In genomic region chr2:240821429-240821778, GRCh38 we compare ENCODE assay signal across 13 cellular contexts. TPM values are rescaled to one million over a fixed set of nuclear protein-coding genes. Genes with fewer than 3 reads are reported as not detected.
DNase-seq lines count a peak whose midpoint lies in the region; ATAC-seq and TF ChIP-seq lines count a peak whose summit lies in the region.
"Had no signal": no experiment of that assay in that cellular context is flagged by ENCODE, and none has a peak within 500 bp of the region (broad histone marks: within the 10 kb centered on the region; RNA-seq: fewer than 3 reads in every experiment).

No MANE protein-coding gene starts in this region.

- peak overlapping the region; percentile 46 for H3K4me3 Mint-ChIP-seq in activated naive CD4-positive, alpha-beta T cell treated with anti-CD3 and anti-CD28 coated beads, Interleukin-2, amount 10 ng/mL, durations not matched to agents 7 days and 5 days
- H3K4me3 Mint-ChIP-seq in activated CD8-positive, alpha-beta T cell treated with anti-CD3 and anti-CD28 coated beads, Interleukin-2, amount 10 ng/mL, durations not matched to agents 7 days and 5 days: peak overlapping the region; percentile 56

- ATAC-seq in activated naive CD4-positive, alpha-beta T cell treated with anti-CD3 and anti-CD28 coated beads, Interleukin-2, amount 50 U/mL, for 72 hours: no peak
- no peak for ATAC-seq in activated CD8-positive, alpha-beta T cell treated with anti-CD3 and anti-CD28 coated beads, Interleukin-2, amount 10 ng/mL, durations not matched to agents 7 days and 5 days
- no peak for ATAC-seq in GM18870 (IDR thresholded peaks at IDR 0.05; ENCODE audit: unreplicated experiment)

- peaks cover 25% of the 10 kb centered on the region for H3K4me1 ChIP-seq in left ventricle myocardium inferior

- CTCF ChIA-PET in activated naive CD4-positive, alpha-beta T cell treated with anti-CD3 and anti-CD28 coated beads, Interleukin-2, amount 10 ng/mL, durations not matched to agents 7 days and 5 days (lab: Charles Lee): interaction anchor here (0.6 to 1.3 kb wide), 3 partner anchors 30 to 307 kb away, joined by 3 to 5 read pairs (median 3); no protein-coding TSS in a partner anchor
- CTCF ChIA-PET in activated CD8-positive, alpha-beta T cell treated with anti-CD3 and anti-CD28 coated beads, Interleukin-2, amount 10 ng/mL, durations not matched to agents 7 days and 5 days (lab: Charles Lee): interaction anchor here (1.4 kb wide), 1 partner anchor 199 kb away, joined by 3 read pairs; no protein-coding TSS in a partner anchor

- H3K9me3 Mint-ChIP-seq in activated naive CD4-positive, alpha-beta T cell treated with anti-CD3 and anti-CD28 coated beads, Interleukin-2, amount 10 ng/mL, durations not matched to agents 7 days and 5 days: no peaks in the 10 kb centered on the region
- H3K9me3 Mint-ChIP-seq in activated naive CD4-positive, alpha-beta T cell treated with anti-CD3 and anti-CD28 coated beads, Interleukin-2, amount 50 U/mL, for 72 hours: no peaks in the 10 kb centered on the region
- H3K9me3 Mint-ChIP-seq in activated CD8-positive, alpha-beta T cell treated with anti-CD3 and anti-CD28 coated beads, Interleukin-2, amount 10 ng/mL, durations not matched to agents 7 days and 5 days (ENCODE audit: insufficient read depth): no peaks in the 10 kb centered on the region

- TF ChIP-seq CTCF in left ventricle myocardium inferior (IDR thresholded peaks at IDR 0.05; ENCODE audit: borderline replicate concordance): no peak

- H3K4me3 ChIP-seq in iPS-18c (ENCODE audit: insufficient read depth, low read depth, low read length) (peak overlapping the region; percentile 56; the same call in 1 of the 2 replicates), left ventricle myocardium inferior (no peak overlapping the region)

- H3K27ac Mint-ChIP-seq in activated naive CD4-positive, alpha-beta T cell treated with anti-CD3 and anti-CD28 coated beads, Interleukin-2, amount 10 ng/mL, durations not matched to agents 7 days and 5 days: no peak overlapping the region
- no peak overlapping the region for H3K27ac Mint-ChIP-seq in activated naive CD4-positive, alpha-beta T cell treated with anti-CD3 and anti-CD28 coated beads, Interleukin-2, amount 50 U/mL, for 72 hours
- H3K27ac Mint-ChIP-seq in activated CD8-positive, alpha-beta T cell treated with anti-CD3 and anti-CD28 coated beads, Interleukin-2, amount 10 ng/mL, durations not matched to agents 7 days and 5 days: no peak overlapping the region

- H3K4me1 Mint-ChIP-seq in activated naive CD4-positive, alpha-beta T cell treated with anti-CD3 and anti-CD28 coated beads, Interleukin-2, amount 10 ng/mL, durations not matched to agents 7 days and 5 days: peaks cover 12% of the 10 kb centered on the region
- H3K4me1 Mint-ChIP-seq in activated CD8-positive, alpha-beta T cell treated with anti-CD3 and anti-CD28 coated beads, Interleukin-2, amount 10 ng/mL, durations not matched to agents 7 days and 5 days (ENCODE audit: low read depth): peaks cover 10% of the 10 kb centered on the region

- peaks cover 86% of the 10 kb centered on the region for H3K27me3 Mint-ChIP-seq in activated naive CD4-positive, alpha-beta T cell treated with anti-CD3 and anti-CD28 coated beads, Interleukin-2, amount 10 ng/mL, durations not matched to agents 7 days and 5 days
- peaks cover 58% of the 10 kb centered on the region for H3K27me3 Mint-ChIP-seq in activated CD8-positive, alpha-beta T cell treated with anti-CD3 and anti-CD28 coated beads, Interleukin-2, amount 10 ng/mL, durations not matched to agents 7 days and 5 days (ENCODE audit: low read depth)

- POLR2A ChIA-PET in activated CD8-positive, alpha-beta T cell treated with anti-CD3 and anti-CD28 coated beads, Interleukin-2, amount 10 ng/mL, durations not matched to agents 7 days and 5 days (lab: Charles Lee): no interaction called here

- H3K9me3 ChIP-seq in iPS-18c (ENCODE audit: control insufficient read depth, insufficient read depth, low read length) (no peaks in the 10 kb centered on the region), left ventricle myocardium inferior (replicated peaks) (peaks cover 10% of the 10 kb centered on the region)

- peak overlapping the region; percentile 67 for H3K27ac ChIP-seq in temporal lobe (ENCODE audit: low read depth, low read length)
- no peak overlapping the region for H3K27ac ChIP-seq in left ventricle myocardium inferior (replicated peaks)
- H3K27ac ChIP-seq: breast epithelium, esophagus muscularis mucosa, spleen had no signal

- H3K27me3 ChIP-seq in left ventricle myocardium inferior (ENCODE audit: low read depth): peaks cover 100% of the 10 kb centered on the region

- no peaks in the 10 kb centered on the region for H3K36me3 Mint-ChIP-seq in activated naive CD4-positive, alpha-beta T cell treated with anti-CD3 and anti-CD28 coated beads, Interleukin-2, amount 10 ng/mL, durations not matched to agents 7 days and 5 days
- peaks cover 6 to 12% of the 10 kb centered on the region in 2 donors for H3K36me3 Mint-ChIP-seq in activated naive CD4-positive, alpha-beta T cell treated with anti-CD3 and anti-CD28 coated beads, Interleukin-2, amount 50 U/mL, for 72 hours
- no peaks in the 10 kb centered on the region for H3K36me3 Mint-ChIP-seq in activated CD8-positive, alpha-beta T cell treated with anti-CD3 and anti-CD28 coated beads, Interleukin-2, amount 10 ng/mL, durations not matched to agents 7 days and 5 days (ENCODE audit: low read depth)

- no peak for DNase-seq in activated naive CD4-positive, alpha-beta T cell treated with anti-CD3 and anti-CD28 coated beads, Interleukin-2, amount 10 ng/mL, durations not matched to agents 7 days and 5 days
- no peak for DNase-seq in activated naive CD4-positive, alpha-beta T cell treated with anti-CD3 and anti-CD28 coated beads, Interleukin-2, amount 50 U/mL, for 72 hours (ENCODE audit: low spot score in 2 of 2)
- no peak for DNase-seq in activated CD8-positive, alpha-beta T cell treated with anti-CD3 and anti-CD28 coated beads, Interleukin-2, amount 10 ng/mL, durations not matched to agents 7 days and 5 days
- DNase-seq in GM19238 (ENCODE audit: insufficient read length, low spot score): no peak
- no peak for DNase-seq in left ventricle myocardium inferior

- intact Hi-C loops in left ventricle myocardium inferior (cut with micrococcal nuclease): no loop called here

- H3K36me3 ChIP-seq in left ventricle myocardium inferior: no peaks in the 10 kb centered on the region
- H3K36me3 ChIP-seq: breast epithelium, esophagus muscularis mucosa, spleen had no signal

RNA-seq across cellular contexts. Expression of gene KIF1A, which starts 1.4 kb away (rescaled TPM):
- 1 to 10 TPM; 2.1 to 6.6 TPM for total RNA-seq in activated naive CD4-positive, alpha-beta T cell treated with anti-CD3 and anti-CD28 coated beads, Interleukin-2, amount 50 U/mL, for 72 hours
- total RNA-seq in activated CD8-positive, alpha-beta T cell treated with anti-CD3 and anti-CD28 coated beads, Interleukin-2, amount 10 ng/mL, durations not matched to agents 7 days and 5 days: 1 to 10 TPM in 1 of 2 experiments, under 1 TPM in 1; 0.81 to 1.5 TPM
- total RNA-seq in temporal lobe (181 TPM), left ventricle myocardium inferior (2.0 TPM)

RNA-seq across cellular contexts. Expression of gene AGXT, which starts 47.2 kb away (rescaled TPM):
- not detected for total RNA-seq in activated naive CD4-positive, alpha-beta T cell treated with anti-CD3 and anti-CD28 coated beads, Interleukin-2, amount 50 U/mL, for 72 hours
- not detected for total RNA-seq in activated CD8-positive, alpha-beta T cell treated with anti-CD3 and anti-CD28 coated beads, Interleukin-2, amount 10 ng/mL, durations not matched to agents 7 days and 5 days
- total RNA-seq in temporal lobe (not detected), left ventricle myocardium inferior (not detected)
- total RNA-seq: esophagus muscularis mucosa; myocyte; T-helper 2 cell treated with Interferon-gamma antibody and Interleukin-4, amounts not matched to agents 100 ng/mL and 5 ng/mL, for 36 hours had no signal

Comparison
In these comparisons a context has a peak if more than half of its experiments do, and no peak if none do; other contexts are left out.
1. RNA of gene KIF1A, which starts 1.4 kb away (total RNA-seq): 181 TPM in temporal lobe (single experiment); 2.1 to 6.6 TPM in activated naive CD4-positive, alpha-beta T cell treated with anti-CD3 and anti-CD28 coated beads, Interleukin-2, amount 50 U/mL, for 72 hours, 2.0 TPM in left ventricle myocardium inferior (single experiment) and 0.81 to 1.5 TPM in activated CD8-positive, alpha-beta T cell treated with anti-CD3 and anti-CD28 coated beads, Interleukin-2, amount 10 ng/mL, durations not matched to agents 7 days and 5 days; every median in the first group is over 10 times any median in the second.